In genomic region chr6:12265795-12266194, GRCh38 we compare ENCODE assay signal across 18 cellular contexts. TPM values are rescaled to one million over a fixed set of nuclear protein-coding genes. Genes with fewer than 3 reads are reported as not detected.
DNase-seq lines count a peak whose midpoint lies in the region; ATAC-seq and TF ChIP-seq lines count a peak whose summit lies in the region.
"Had no signal": no experiment of that assay in that cellular context is flagged by ENCODE, and none has a peak within 500 bp of the region (broad histone marks: within the 10 kb centered on the region; RNA-seq: fewer than 3 reads in every experiment).

No MANE protein-coding gene starts in this region.

- peaks cover 13% of the 10 kb centered on the region for H3K4me1 Mint-ChIP-seq in mesothelial cell of epicardium
- H3K4me1 Mint-ChIP-seq: nephron had no signal

- 88% methylated on average over 2 of the region's 2 CpGs for WGBS in SK-N-SH (ENCODE audit: low lambda C conversion rate)

- H3K27ac ChIP-seq in SK-N-SH (ENCODE audit: low read depth in 2 of 2, low read length in 1 of 2) (no peak overlapping the region), upper lobe of right lung (no peak overlapping the region)
- H3K27ac ChIP-seq: 22Rv1, adrenal gland, skin epidermis, suprapubic skin had no signal

- no peaks in the 10 kb centered on the region for H3K27me3 Mint-ChIP-seq in mesothelial cell of epicardium (ENCODE audit: low read depth)

- H3K4me1 ChIP-seq in SK-N-SH (ENCODE audit: control insufficient read depth in 1 of 2, insufficient read depth in 2 of 2, low read depth in 1 of 2, low read length in 1 of 2) (0 out of 4 replicates have a peak, but pooled peaks cover 0 to 6% of the 10 kb centered on the region in 2 experiments), upper lobe of right lung (no peaks in the 10 kb centered on the region)
- H3K4me1 ChIP-seq: adrenal gland, suprapubic skin had no signal

- no peak overlapping the region for H3K4me3 Mint-ChIP-seq in mesothelial cell of epicardium
- H3K4me3 Mint-ChIP-seq: nephron had no signal

- no peak overlapping the region for H3K27ac Mint-ChIP-seq in mesothelial cell of epicardium
- H3K27ac Mint-ChIP-seq: nephron had no signal

- ATAC-seq in SK-N-SH treated with all-trans-retinoic acid at 6 μM for 48 hours (no peak), upper lobe of right lung (peak; percentile 94)
- ATAC-seq: activated CD4-positive, CD25-positive, alpha-beta regulatory T cell treated with anti-CD3 and anti-CD28 coated beads, Interleukin-2, amount 50 U/mL, for 24 hours had no signal

- POLR2A ChIA-PET in SK-N-SH (lab: Yijun Ruan, JAX): no interaction called here

- DNase-seq in SK-N-SH (no peak), RPMI7951 (ENCODE audit: low read depth) (peak; percentile 80), fibroblast of peridontal ligament (ENCODE audit: extremely low read depth) (peak; percentile 8), upper lobe of right lung (no peak), NCI-H1105 (lab: John Stamatoyannopoulos, UW) (no peak), mesothelial cell of epicardium (ENCODE audit: low spot score in 2 of 2, unreplicated experiment in 2 of 2) (no peak), germinal center (ENCODE audit: low spot score) (no peak)
- DNase-seq: activated T-cell treated with anti-CD3 and anti-CD28 coated beads for 4 hours; glutamatergic neuron; kidney glomerular epithelial cell; NK-92 treated with Interleukin-12 subunit alpha and Interleukin-12 subunit beta, amount 100 ng/mL, for 24 hours had no signal

- TF ChIP-seq CTCF in SK-N-SH (IDR thresholded peaks at IDR 0.05) (no peak), upper lobe of right lung (IDR thresholded peaks at IDR 0.05) (no peak), mesothelial cell of epicardium (IDR thresholded peaks at IDR 0.05; ENCODE audit: unreplicated experiment) (no peak)

- H3K36me3 Mint-ChIP-seq in mesothelial cell of epicardium: no peaks in the 10 kb centered on the region

- H3K9ac ChIP-seq in SK-N-SH: no peak overlapping the region

- intact Hi-C loops in upper lobe of right lung (cut with DNase I): no loop called here

- H3K9me3 Mint-ChIP-seq in mesothelial cell of epicardium: peaks cover 25% of the 10 kb centered on the region
- H3K9me3 Mint-ChIP-seq: nephron had no signal

- H3K4me3 ChIP-seq in SK-N-SH (ENCODE audit: low read depth in 2 of 2, low read length in 1 of 2) (no peak overlapping the region), upper lobe of right lung (no peak overlapping the region)
- H3K4me3 ChIP-seq: adrenal gland, skin epidermis, suprapubic skin had no signal

- TF ChIP-seq EP300 in SK-N-SH (IDR thresholded peaks at IDR 0.05; ENCODE audit: borderline replicate concordance in 1 of 2, low read depth in 1 of 2, low read length in 1 of 2): no peak

- peaks cover 6% of the 10 kb centered on the region for H3F3A ChIP-seq in SK-N-SH (replicated peaks; ENCODE audit: insufficient read depth)

- H3K27me3 ChIP-seq in SK-N-SH (ENCODE audit: insufficient read depth) (no peaks in the 10 kb centered on the region), upper lobe of right lung (no peaks in the 10 kb centered on the region)
- H3K27me3 ChIP-seq: adrenal gland, suprapubic skin had no signal

- H3K4me2 ChIP-seq in SK-N-SH: no peak overlapping the region

- no peaks in the 10 kb centered on the region for H4K20me1 ChIP-seq in SK-N-SH (ENCODE audit: insufficient read depth)

- no peaks in the 10 kb centered on the region for H3K79me2 ChIP-seq in SK-N-SH (ENCODE audit: insufficient read depth)

- H3K36me3 ChIP-seq in SK-N-SH (replicated peaks in 1 of 2; ENCODE audit: control insufficient read depth in 1 of 2, insufficient read depth in 2 of 2, low read length in 1 of 2) (no peaks in the 10 kb centered on the region), upper lobe of right lung (no peaks in the 10 kb centered on the region)
- H3K36me3 ChIP-seq: adrenal gland, suprapubic skin had no signal

- H2AFZ ChIP-seq in SK-N-SH (ENCODE audit: low read depth): no peak overlapping the region

- CTCF ChIA-PET in SK-N-SH (lab: Yijun Ruan, JAX): no interaction called here

- no peaks in the 10 kb centered on the region for H3K9me2 ChIP-seq in SK-N-SH

- no peaks in the 10 kb centered on the region for H3K9me3 ChIP-seq in SK-N-SH
- H3K9me3 ChIP-seq in upper lobe of right lung: no peaks in the 10 kb centered on the region
- H3K9me3 ChIP-seq: adrenal gland, suprapubic skin had no signal

- no peak for TF ChIP-seq RAD21 in SK-N-SH (IDR thresholded peaks at IDR 0.05; ENCODE audit: low read length)

TF ChIP-seq in SK-N-SH, 30 proteins besides CTCF, POLR2A, EP300 and RAD21:
- no peak for TF ChIP-seq RFX5 (IDR thresholded peaks at IDR 0.05; ENCODE audit: low read length)
- 0 out of 2 replicates have a peak, but pooled peaks have one; percentile 7 for TF ChIP-seq FOSL2 (IDR thresholded peaks at IDR 0.05; ENCODE audit: borderline replicate concordance, low read depth)
- TF ChIP-seq CHD2 (IDR thresholded peaks at IDR 0.05; ENCODE audit: low read length, partially characterized antibody): no peak
- TF ChIP-seq TAF1 (IDR thresholded peaks at IDR 0.05; ENCODE audit: borderline replicate concordance, low read depth, low read length): no peak
- TF ChIP-seq IRF3 (IDR thresholded peaks at IDR 0.05; ENCODE audit: low read depth, low read length): no peak
- no peak for TF ChIP-seq POLR2AphosphoS5 (IDR thresholded peaks at IDR 0.05; ENCODE audit: low read depth, low read length)
- no peak for TF ChIP-seq GABPA (IDR thresholded peaks at IDR 0.05; ENCODE audit: low read depth)

TF ChIP-seq in SK-N-SH treated with all-trans-retinoic acid at 6 μM for 48 hours, 23 proteins besides CTCF, POLR2A, EP300 and RAD21 (continues in another document):
- no peak for TF ChIP-seq ARNTL (CRISPR knock-in tag; IDR thresholded peaks at IDR 0.05; ENCODE audit: borderline replicate concordance, low read depth)
- no peak for TF ChIP-seq GLIS3 (CRISPR knock-in tag; IDR thresholded peaks at IDR 0.05)
- no peak for TF ChIP-seq OSR1 (CRISPR knock-in tag; IDR thresholded peaks at IDR 0.05)
- no peak for TF ChIP-seq TOX (CRISPR knock-in tag; IDR thresholded peaks at IDR 0.05; ENCODE audit: borderline replicate concordance)
- no peak for TF ChIP-seq ZNF70 (CRISPR knock-in tag; IDR thresholded peaks at IDR 0.05)
- TF ChIP-seq ISL1 (CRISPR knock-in tag; IDR thresholded peaks at IDR 0.05): no peak
- TF ChIP-seq ZFP30 (CRISPR knock-in tag; IDR thresholded peaks at IDR 0.05): no peak
- TF ChIP-seq ESRRG (CRISPR knock-in tag; IDR thresholded peaks at IDR 0.05): no peak
- TF ChIP-seq ZNF8 (CRISPR knock-in tag; IDR thresholded peaks at IDR 0.05): no peak
- TF ChIP-seq TCF4 (CRISPR knock-in tag; IDR thresholded peaks at IDR 0.05; ENCODE audit: borderline replicate concordance): no peak
- TF ChIP-seq TSHZ2 (CRISPR knock-in tag; IDR thresholded peaks at IDR 0.05): no peak
- TF ChIP-seq ZC3H10 (CRISPR knock-in tag; IDR thresholded peaks at IDR 0.05): no peak
- TF ChIP-seq CREB5 (CRISPR knock-in tag; IDR thresholded peaks at IDR 0.05; ENCODE audit: low read depth): no peak

RNA-seq across cellular contexts. Expression of gene EDN1, which starts 24.4 kb away (rescaled TPM):
- polyA plus RNA-seq in SK-N-SH (2012; rRNA removed): 1.3 TPM in 2 replicates
- 1.5 and 1.6 TPM in 2 replicates for polyA plus RNA-seq in SK-N-SH (2012; cell fraction: cytosol; rRNA removed)
- 1.7 and 3.4 TPM in 2 replicates for polyA plus RNA-seq in SK-N-SH (2012; cell fraction: nucleus; rRNA removed)
- total RNA-seq in RPMI7951 (2014; rRNA removed; shearing (Covaris generic)): 0.72 and 0.88 TPM in 2 replicates
- total RNA-seq in upper lobe of right lung (18.8 TPM), mesothelial cell of epicardium (7.4 to 8.9 TPM (median 8.5 TPM) in 3 replicates)

Comparison
In these comparisons a context has a peak if more than half of its experiments do, and no peak if none do; other contexts are left out.
1. DNase-seq: peak in RPMI7951 (single experiment) and fibroblast of peridontal ligament (single experiment); none in SK-N-SH (single experiment), upper lobe of right lung (single experiment), NCI-H1105 (single experiment), mesothelial cell of epicardium (0 of 2) and germinal center (single experiment).